ENCODE assay signal across 21 cellular contexts in genomic region chr9:20135119-20135697, GRCh38.
"Had no signal": no experiment of that assay in that cellular context is flagged by ENCODE, and none has a peak within 500 bp of the region (broad histone marks: within the 10 kb centered on the region; RNA-seq: fewer than 3 reads in every experiment).

No MANE protein-coding gene starts in this region.

- H3K9me3 Mint-ChIP-seq: activated CD4-positive, alpha-beta T cell treated with anti-CD3 and anti-CD28 coated beads, Interleukin-2, amount 10 ng/mL, durations not matched to agents 7 days and 5 days; activated CD8-positive, alpha-beta T cell treated with anti-CD3 and anti-CD28 coated beads for 36 hours; activated naive CD8-positive, alpha-beta T cell treated with anti-CD3 and anti-CD28 coated beads, Interleukin-2, amount 50 U/mL, for 24 hours; dendritic cell treated with granulocyte-macrophage colony-stimulating factor and Interleukin-4, amounts not matched to agents 40 ng/mL and 50 ng/mL, for 4 days; T-helper 1 cell treated with Interleukin-12 subunit alpha and Interleukin-12 subunit beta and Interleukin-4 antibody, amounts not matched to agents 30 μg/mL and 1 μg/mL, for 36 hours had no signal

- DNase-seq: activated CD4-positive, alpha-beta T cell treated with anti-CD3 and anti-CD28 coated beads, Interleukin-2, amount 10 ng/mL, durations not matched to agents 7 days and 5 days; activated CD4-positive, CD25-positive, alpha-beta regulatory T cell treated with anti-CD3 and anti-CD28 coated beads, Interleukin-2, amount 50 U/mL, for 72 hours; activated CD8-positive, alpha-beta memory T cell treated with anti-CD3 and anti-CD28 coated beads, Interleukin-2, amount 10 ng/mL, durations not matched to agents 7 days and 5 days; activated CD8-positive, alpha-beta T cell treated with anti-CD3 and anti-CD28 coated beads for 36 hours; activated gamma-delta T cell; activated naive CD4-positive, alpha-beta T cell treated with anti-CD3 and anti-CD28 coated beads, Interleukin-2, amount 50 U/mL, for 16 hours; activated naive CD8-positive, alpha-beta T cell treated with anti-CD3 and anti-CD28 coated beads, Interleukin-2, amount 50 U/mL, for 24 hours; activated T-cell treated with anti-CD3 and anti-CD28 coated beads for 4 hours; effector CD4-positive, alpha-beta T cell; foreskin melanocyte; glutamatergic neuron; mesenchymal stem cell; ovary; psoas muscle; stimulated activated CD4-positive, alpha-beta T cell treated with anti-CD3 and anti-CD28 coated beads, Interleukin-4, amount 100 ng/mL, for 24 hours; stimulated activated naive CD8-positive, alpha-beta T cell treated with anti-CD3 and anti-CD28 coated beads, Interleukin-15, Interleukin-2, amounts not matched to agents 100 U/mL and 50 U/mL, for 24 hours; T1000; thyroid gland had no signal

- H3K27ac Mint-ChIP-seq: activated CD4-positive, alpha-beta T cell treated with anti-CD3 and anti-CD28 coated beads, Interleukin-2, amount 10 ng/mL, durations not matched to agents 7 days and 5 days; activated CD8-positive, alpha-beta memory T cell treated with anti-CD3 and anti-CD28 coated beads, Interleukin-2, amount 10 ng/mL, durations not matched to agents 7 days and 5 days; activated CD8-positive, alpha-beta T cell treated with anti-CD3 and anti-CD28 coated beads for 36 hours; activated naive CD8-positive, alpha-beta T cell treated with anti-CD3 and anti-CD28 coated beads, Interleukin-2, amount 50 U/mL, for 24 hours; dendritic cell treated with granulocyte-macrophage colony-stimulating factor and Interleukin-4, amounts not matched to agents 40 ng/mL and 50 ng/mL, for 4 days; nephron; T-helper 1 cell treated with Interleukin-12 subunit alpha and Interleukin-12 subunit beta and Interleukin-4 antibody, amounts not matched to agents 30 μg/mL and 1 μg/mL, for 36 hours had no signal

- H3K4me1 Mint-ChIP-seq: activated CD8-positive, alpha-beta memory T cell treated with anti-CD3 and anti-CD28 coated beads, Interleukin-2, amount 10 ng/mL, durations not matched to agents 7 days and 5 days; activated naive CD8-positive, alpha-beta T cell treated with anti-CD3 and anti-CD28 coated beads, Interleukin-2, amount 50 U/mL, for 24 hours had no signal

- H3K4me3 Mint-ChIP-seq: activated CD4-positive, alpha-beta T cell treated with anti-CD3 and anti-CD28 coated beads, Interleukin-2, amount 10 ng/mL, durations not matched to agents 7 days and 5 days; activated CD8-positive, alpha-beta memory T cell treated with anti-CD3 and anti-CD28 coated beads, Interleukin-2, amount 10 ng/mL, durations not matched to agents 7 days and 5 days; activated CD8-positive, alpha-beta T cell treated with anti-CD3 and anti-CD28 coated beads for 36 hours; activated naive CD8-positive, alpha-beta T cell treated with anti-CD3 and anti-CD28 coated beads, Interleukin-2, amount 50 U/mL, for 24 hours; dendritic cell treated with granulocyte-macrophage colony-stimulating factor and Interleukin-4, amounts not matched to agents 40 ng/mL and 50 ng/mL, for 4 days; nephron; T-helper 1 cell treated with Interleukin-12 subunit alpha and Interleukin-12 subunit beta and Interleukin-4 antibody, amounts not matched to agents 30 μg/mL and 1 μg/mL, for 36 hours had no signal

- H3K27me3 Mint-ChIP-seq: activated CD4-positive, alpha-beta T cell treated with anti-CD3 and anti-CD28 coated beads, Interleukin-2, amount 10 ng/mL, durations not matched to agents 7 days and 5 days; activated CD8-positive, alpha-beta memory T cell treated with anti-CD3 and anti-CD28 coated beads, Interleukin-2, amount 10 ng/mL, durations not matched to agents 7 days and 5 days; activated CD8-positive, alpha-beta T cell treated with anti-CD3 and anti-CD28 coated beads for 36 hours; activated naive CD8-positive, alpha-beta T cell treated with anti-CD3 and anti-CD28 coated beads, Interleukin-2, amount 50 U/mL, for 24 hours; dendritic cell treated with granulocyte-macrophage colony-stimulating factor and Interleukin-4, amounts not matched to agents 40 ng/mL and 50 ng/mL, for 4 days had no signal
